In genomic region chr3:183534249-183534648, GRCh38 we compare ENCODE assay signal across 14 cellular contexts. TPM values are rescaled to one million over a fixed set of nuclear protein-coding genes. Genes with fewer than 3 reads are reported as not detected.
A peak's percentile ranks its signal among the peaks of the same experiment; 100 is the strongest.
DNase-seq lines count a peak whose midpoint lies in the region; ATAC-seq, FAIRE-seq and TF ChIP-seq lines count a peak whose summit lies in the region.
"Had no signal": no experiment of that assay in that cellular context is flagged by ENCODE, and none has a peak within 500 bp of the region (broad histone marks: within the 10 kb centered on the region; RNA-seq: fewer than 3 reads in every experiment).

No MANE protein-coding gene starts in this region.

- in situ Hi-C loops in Caki2 (cut with HindIII; ENCODE audit: low pct_unique_long_range_greater_than_20kb, low sequenced_read_pairs) (no loop called here), astrocyte of the spinal cord (cut with HindIII; ENCODE audit: low sequenced_read_pairs) (no loop called here)

- ATAC-seq in GM18909 (IDR thresholded peaks at IDR 0.05; ENCODE audit: poor library complexity, unreplicated experiment) (no peak), HG03175 (IDR thresholded peaks at IDR 0.05; ENCODE audit: unreplicated experiment) (no peak)
- ATAC-seq: activated T-cell treated with anti-CD3 and anti-CD28 coated beads, Interleukin-2, amount 50 U/mL, for 4 hours; sciatic nerve had no signal

- no peak for FAIRE-seq in D721Med (lab: Jason Lieb, UNC)

- H3K4me3 ChIP-seq in astrocyte of the spinal cord (ENCODE audit: low read depth, low read length) = no peak overlapping the region

- peak; percentile 26 for DNase-seq in Caki2 (ENCODE audit: low read depth)
- DNase-seq in LHCN-M2 (ENCODE audit: low read depth) = peak; percentile 34
- peak; percentile 12 for DNase-seq in astrocyte of the spinal cord (ENCODE audit: low read depth, low spot score)
- DNase-seq in kidney tubule cell (ENCODE audit: low spot score) = peak; percentile 64
- no peak for DNase-seq in D721Med (ENCODE audit: insufficient read length, low spot score)
- no peak for DNase-seq in anterior cingulate cortex (lab: John Stamatoyannopoulos, UW)
- DNase-seq: activated CD4-positive, alpha-beta T cell treated with anti-CD3 and anti-CD28 coated beads for 1 hour; activated T-cell treated with anti-CD3 and anti-CD28 coated beads, Interleukin-2, amount 50 U/mL, for 4 hours; C1 segment of cervical spinal cord; Kasumi-1; NCI-H187 treated with DMSO at 0.1 percent for 48 hours had no signal

- TF ChIP-seq CTCF in astrocyte of the spinal cord (IDR thresholded peaks at IDR 0.05; ENCODE audit: low read depth, low read length) = no peak
- TF ChIP-seq CTCF in D721Med (IDR thresholded peaks at IDR 0.05; ENCODE audit: insufficient read depth, missing control alignments) = no peak

RNA-seq across cellular contexts. Expression of gene KLHL6, which starts 21.3 kb away (rescaled TPM):
- not detected in 2 replicates for total RNA-seq in Caki2 (2014; rRNA removed; shearing (Covaris generic); ENCODE audit: low replicate concordance)
- not detected in 2 replicates for total RNA-seq in LHCN-M2 (2014; rRNA removed)
- not detected for polyA plus RNA-seq in LHCN-M2 (2012)

Comparison
In these comparisons a context has a peak if more than half of its experiments do, and no peak if none do; other contexts are left out.
1. DNase-seq: peak in Caki2 (single experiment), LHCN-M2 (single experiment), astrocyte of the spinal cord (single experiment) and kidney tubule cell (single experiment); none in D721Med (single experiment) and anterior cingulate cortex (0 of 58).